In genomic region chr17:62724398-62725146, GRCh38 we compare ENCODE assay signal across 7 cellular contexts.
DNase-seq lines count a peak whose midpoint lies in the region; ATAC-seq and TF ChIP-seq lines count a peak whose summit lies in the region.

No MANE protein-coding gene starts in this region.

- H3K9me3 Mint-ChIP-seq in endothelial cell (ENCODE audit: unreplicated experiment) = no peaks in the 10 kb centered on the region

- H3K27me3 Mint-ChIP-seq in endothelial cell (ENCODE audit: unreplicated experiment) = no peaks in the 10 kb centered on the region

- H3K4me3 Mint-ChIP-seq in endothelial cell (ENCODE audit: unreplicated experiment) = no peak overlapping the region

- peak overlapping the region; percentile 53 for H3K27ac Mint-ChIP-seq in endothelial cell (ENCODE audit: unreplicated experiment)

- peaks cover 30% of the 10 kb centered on the region for H3K4me1 Mint-ChIP-seq in endothelial cell (ENCODE audit: unreplicated experiment)

- H3K36me3 Mint-ChIP-seq in endothelial cell (ENCODE audit: low read depth, unreplicated experiment) = no peaks in the 10 kb centered on the region

- TF ChIP-seq CTCF in endothelial cell (IDR thresholded peaks at IDR 0.05; ENCODE audit: unreplicated experiment) = no peak

- peak; percentile 90 for DNase-seq in activated CD4-positive, alpha-beta T cell treated with anti-CD3 and anti-CD28 coated beads for 48 hours
- DNase-seq in endothelial cell (ENCODE audit: low spot score) (no peak), SK-N-DZ (ENCODE audit: low spot score) (no peak), amniotic stem cell (lab: John Stamatoyannopoulos, UW) (no peak)
- DNase-seq in stimulated activated CD8-positive, alpha-beta memory T cell treated with anti-CD3 and anti-CD28 coated beads, Interleukin-15, amount 100 ng/mL, for 48 hours (ENCODE audit: low read depth in 2 of 2) = peak; percentile 78 to 79

- ATAC-seq in GM19463 (IDR thresholded peaks at IDR 0.05; ENCODE audit: unreplicated experiment) = peak; percentile 95
- peak; percentile 88 for ATAC-seq in HG03442 (IDR thresholded peaks at IDR 0.05; ENCODE audit: unreplicated experiment)

Comparison
In these comparisons a context has a peak if more than half of its experiments do, and no peak if none do; other contexts are left out.
1. DNase-seq: peak in activated CD4-positive, alpha-beta T cell treated with anti-CD3 and anti-CD28 coated beads for 48 hours (single experiment) and stimulated activated CD8-positive, alpha-beta memory T cell treated with anti-CD3 and anti-CD28 coated beads, Interleukin-15, amount 100 ng/mL, for 48 hours (2 of 2); none in endothelial cell (single experiment), SK-N-DZ (single experiment) and amniotic stem cell (single experiment).